In the genomic region with DNA sequence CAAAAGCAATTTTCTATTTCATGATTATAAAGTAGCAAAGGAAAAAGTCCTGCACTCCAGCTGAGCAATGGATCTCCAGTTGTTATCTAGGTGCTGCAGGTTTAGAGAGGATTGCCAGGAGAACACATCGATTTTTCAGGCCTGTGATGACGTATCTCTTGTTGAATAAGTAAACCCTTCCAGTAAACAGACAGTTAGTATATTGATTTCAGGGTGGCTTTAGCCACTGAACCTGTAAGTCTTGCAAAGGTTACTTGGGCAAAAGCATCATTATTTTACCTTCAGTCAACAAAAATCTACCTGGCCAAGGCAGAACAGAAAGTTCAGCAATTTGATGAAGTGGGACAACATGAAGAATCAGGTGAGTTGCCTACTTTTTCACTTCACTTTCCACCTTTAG, we compare ENCODE assay signal across 14 cellular contexts. TPM values are rescaled to one million over a fixed set of nuclear protein-coding genes. Genes with fewer than 3 reads are reported as not detected.
DNase-seq lines count a peak whose midpoint lies in the region; ATAC-seq and TF ChIP-seq lines count a peak whose summit lies in the region.
"Had no signal": no experiment of that assay in that cellular context is flagged by ENCODE, and none has a peak within 500 bp of the region (broad histone marks: within the 10 kb centered on the region; RNA-seq: fewer than 3 reads in every experiment).

No MANE protein-coding gene starts in this region.

- DNase-seq in GM23248 (no peak), ascending aorta (ENCODE audit: low spot score in 2 of 2) (no peak), smooth muscle cell (lab: John Stamatoyannopoulos, UW; ENCODE audit: unreplicated experiment) (no peak), upper lobe of right lung (no peak), NCI-H2196 treated with DMSO at 0.1 percent for 48 hours (lab: John Stamatoyannopoulos, UW; ENCODE audit: unreplicated experiment) (no peak), substantia nigra (lab: John Stamatoyannopoulos, UW) (no peak)
- DNase-seq in stimulated activated naive CD4-positive, alpha-beta T cell treated with Interleukin-2 at 50 U/mL for 16 hours (lab: John Stamatoyannopoulos, UW) = no peak
- DNase-seq: DMS53, HCEC 1CT, NCI-H1092, NCI-H1694, SHP77 had no signal

- H2AFZ ChIP-seq in GM23248 (no peak overlapping the region), smooth muscle cell (ENCODE audit: low read depth) (no peak overlapping the region)

- H3K27me3 ChIP-seq in GM23248 (replicated peaks; ENCODE audit: insufficient read depth) (no peaks in the 10 kb centered on the region), ascending aorta (no peaks in the 10 kb centered on the region), liver (ENCODE audit: control insufficient read depth in 4 of 4, insufficient read depth in 4 of 4, low read length in 3 of 4) (no peaks in the 10 kb centered on the region), smooth muscle cell (ENCODE audit: low read depth) (no peaks in the 10 kb centered on the region), upper lobe of right lung (no peaks in the 10 kb centered on the region)

- H3F3A ChIP-seq in GM23248 (ENCODE audit: insufficient read depth) = peaks cover 65% of the 10 kb centered on the region
- peaks cover 6% of the 10 kb centered on the region for H3F3A ChIP-seq in smooth muscle cell (ENCODE audit: low read depth)

- WGBS in GM23248 (ENCODE audit: low coverage in 1 of 2, low lambda C conversion rate in 2 of 2, missing lambda C conversion rate in 2 of 2), 2 experiments = 95 to 97% methylated on average over 2 of the region's 2 CpGs
- 28% methylated on average over 2 of the region's 2 CpGs for WGBS in liver
- 97% methylated on average over 2 of the region's 2 CpGs for WGBS in smooth muscle cell (ENCODE audit: low lambda C conversion rate)

- ATAC-seq in upper lobe of right lung = no peak

- H3K27ac ChIP-seq in GM23248 = peak overlapping the region; percentile 72
- H3K27ac ChIP-seq in ascending aorta = peak overlapping the region; percentile 10 to 49
- peak overlapping the region; percentile 79 to 80 for H3K27ac ChIP-seq in liver (ENCODE audit: low read depth in 1 of 2, low read length in 2 of 2)
- H3K27ac ChIP-seq in smooth muscle cell (ENCODE audit: low read depth) = peak overlapping the region; percentile 63
- H3K27ac ChIP-seq in upper lobe of right lung = no peak overlapping the region
- no peak overlapping the region for H3K27ac ChIP-seq in substantia nigra (ENCODE audit: low read depth, low read length, poor library complexity, severe bottlenecking)
- H3K27ac ChIP-seq: C4-2B had no signal

- H3K36me3 ChIP-seq in GM23248 (ENCODE audit: low read depth) (no peaks in the 10 kb centered on the region), ascending aorta (no peaks in the 10 kb centered on the region), liver (ENCODE audit: control insufficient read depth in 4 of 4, insufficient read depth in 3 of 4, low read depth in 1 of 4, low read length in 3 of 4) (no peaks in the 10 kb centered on the region), smooth muscle cell (ENCODE audit: low read depth) (no peaks in the 10 kb centered on the region), upper lobe of right lung (no peaks in the 10 kb centered on the region)

- TF ChIP-seq CTCF in ascending aorta (IDR thresholded peaks at IDR 0.05) (no peak), liver (IDR thresholded peaks at IDR 0.05; ENCODE audit: low read depth, low read length, missing input control) (no peak), smooth muscle cell (IDR thresholded peaks at IDR 0.05; ENCODE audit: borderline replicate concordance, insufficient read depth, poor library complexity, severe bottlenecking) (no peak), upper lobe of right lung (IDR thresholded peaks at IDR 0.05) (no peak)

- TF ChIP-seq RAD21 in liver (IDR thresholded peaks at IDR 0.05) = peak; percentile 63 to 64

- H3K9ac ChIP-seq in GM23248 (no peak overlapping the region), liver (ENCODE audit: low read depth in 1 of 2, low read length in 2 of 2) (peak overlapping the region in 1 of 2 donors; percentile 42), smooth muscle cell (ENCODE audit: low read depth) (no peak overlapping the region)

- H3K4me2 ChIP-seq in GM23248 (ENCODE audit: unreplicated experiment) = peak overlapping the region; percentile 50
- H3K4me2 ChIP-seq in smooth muscle cell = no peak overlapping the region

- H3K4me3 ChIP-seq in GM23248 (no peak overlapping the region), ascending aorta (no peak overlapping the region), liver (ENCODE audit: low read depth in 1 of 3, low read length in 3 of 3) (peak overlapping the region in 1 of 3 donors; percentile 19), smooth muscle cell (no peak overlapping the region), upper lobe of right lung (no peak overlapping the region)

- peaks cover 97% of the 10 kb centered on the region for H3K79me2 ChIP-seq in GM23248 (ENCODE audit: insufficient read depth)
- peaks cover 58% of the 10 kb centered on the region for H3K79me2 ChIP-seq in smooth muscle cell (ENCODE audit: low read depth)

- H3K4me1 ChIP-seq in GM23248 (ENCODE audit: insufficient read depth) (peaks cover 70% of the 10 kb centered on the region), ascending aorta (peaks cover 16 to 45% of the 10 kb centered on the region in 2 donors), liver (ENCODE audit: control insufficient read depth in 4 of 4, insufficient read depth in 4 of 4, low read length in 3 of 4) (peaks cover 10 to 60% (median 49%) of the 10 kb centered on the region in 4 donors), smooth muscle cell (ENCODE audit: low read depth) (no peaks in the 10 kb centered on the region), upper lobe of right lung (peaks cover 28% of the 10 kb centered on the region)

- no peaks in the 10 kb centered on the region for H3K9me2 ChIP-seq in GM23248 (ENCODE audit: insufficient read depth)

- intact Hi-C loops in ascending aorta (cut with DNase I) = no loop called here
- intact Hi-C loops in upper lobe of right lung (cut with DNase I) = no loop called here

- H4K20me1 ChIP-seq in GM23248 (ENCODE audit: insufficient read depth) = no peaks in the 10 kb centered on the region
- peaks cover 7% of the 10 kb centered on the region for H4K20me1 ChIP-seq in smooth muscle cell (ENCODE audit: low read depth)

- H3K9me3 ChIP-seq in GM23248 (ENCODE audit: low read depth) (no peaks in the 10 kb centered on the region), ascending aorta (no peaks in the 10 kb centered on the region), liver (ENCODE audit: control insufficient read depth in 4 of 4, low read length in 3 of 4) (no peaks in the 10 kb centered on the region), smooth muscle cell (replicated peaks; ENCODE audit: low read depth) (no peaks in the 10 kb centered on the region), upper lobe of right lung (no peaks in the 10 kb centered on the region)

- in situ Hi-C loops in GM23248 (cut with MboI) = no loop called here

TF ChIP-seq in liver, 16 proteins besides CTCF, POLR2A, EP300 and RAD21 (continues in another document):
- TF ChIP-seq FOXA1 (IDR thresholded peaks at IDR 0.05) = peak; percentile 95
- peak; percentile 88 to 93 for TF ChIP-seq JUND (IDR thresholded peaks at IDR 0.05)
- TF ChIP-seq HNF4G (IDR thresholded peaks at IDR 0.05) = peak; percentile 26
- TF ChIP-seq EGR1 (IDR thresholded peaks at IDR 0.05; ENCODE audit: low read depth in 2 of 2) = peak in 1 of 2 donors; percentile 58
- TF ChIP-seq, protein P1, sequence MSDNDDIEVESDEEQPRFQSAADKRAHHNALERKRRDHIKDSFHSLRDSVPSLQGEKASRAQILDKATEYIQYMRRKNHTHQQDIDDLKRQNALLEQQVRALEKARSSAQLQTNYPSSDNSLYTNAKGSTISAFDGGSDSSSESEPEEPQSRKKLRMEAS (IDR thresholded peaks at IDR 0.05) = peak; percentile 80
- peak; percentile 84 for TF ChIP-seq YY1 (IDR thresholded peaks at IDR 0.05)
- peak; percentile 91 to 97 for TF ChIP-seq RXRA (IDR thresholded peaks at IDR 0.05)
- peak; percentile 92 for TF ChIP-seq FOXA2 (IDR thresholded peaks at IDR 0.05)
- TF ChIP-seq HNF4A (conservative IDR thresholded peaks at IDR 0.05) = peak; percentile 80 to 82
- TF ChIP-seq GABPA (IDR thresholded peaks at IDR 0.05 in 1 of 2, conservative IDR thresholded peaks at IDR 0.05 in 1 of 2) = peak in 1 of 2 donors; percentile 54
- TF ChIP-seq, protein P2, sequence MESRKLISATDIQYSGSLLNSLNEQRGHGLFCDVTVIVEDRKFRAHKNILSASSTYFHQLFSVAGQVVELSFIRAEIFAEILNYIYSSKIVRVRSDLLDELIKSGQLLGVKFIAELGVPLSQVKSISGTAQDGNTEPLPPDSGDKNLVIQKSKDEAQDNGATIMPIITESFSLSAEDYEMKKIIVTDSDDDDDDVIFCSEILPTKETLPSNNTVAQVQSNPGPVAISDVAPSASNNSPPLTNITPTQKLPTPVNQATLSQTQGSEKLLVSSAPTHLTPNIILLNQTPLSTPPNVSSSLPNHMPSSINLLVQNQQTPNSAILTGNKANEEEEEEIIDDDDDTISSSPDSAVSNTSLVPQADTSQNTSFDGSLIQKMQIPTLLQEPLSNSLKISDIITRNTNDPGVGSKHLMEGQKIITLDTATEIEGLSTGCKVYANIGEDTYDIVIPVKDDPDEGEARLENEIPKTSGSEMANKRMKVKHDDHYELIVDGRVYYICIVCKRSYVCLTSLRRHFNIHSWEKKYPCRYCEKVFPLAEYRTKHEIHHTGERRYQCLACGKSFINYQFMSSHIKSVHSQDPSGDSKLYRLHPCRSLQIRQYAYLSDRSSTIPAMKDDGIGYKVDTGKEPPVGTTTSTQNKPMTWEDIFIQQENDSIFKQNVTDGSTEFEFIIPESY (IDR thresholded peaks at IDR 0.05) = peak; percentile 86
- peak; percentile 22 for TF ChIP-seq TAF1 (conservative IDR thresholded peaks at IDR 0.05)

RNA-seq across cellular contexts. Expression of a gene that starts 12.3 kb away (rescaled TPM):
- total RNA-seq in GM23248 (2014; rRNA removed; shearing (Covaris generic)) = 53.5 and 55.0 TPM in 2 replicates
- 48.7 and 50.9 TPM in 2 replicates for polyA plus RNA-seq in GM23248 (2016; fragmentation: Nextera tagmentation; extraction: Ambion mirVana)
- 33.8 TPM for total RNA-seq in ascending aorta
- 10 to 100 TPM; 31.8 to 37.0 TPM for total RNA-seq in liver
- polyA plus RNA-seq in liver = 10 to 100 TPM; 22.6 to 23.6 TPM
- total RNA-seq in smooth muscle cell = 21.6 and 31.1 TPM in 2 replicates
- 9.0 and 20.5 TPM in 2 replicates for polyA plus RNA-seq in smooth muscle cell
- total RNA-seq in upper lobe of right lung = 78.3 TPM

Comparison
In these comparisons a context has a peak if more than half of its experiments do, and no peak if none do; other contexts are left out.
1. H3K27ac ChIP-seq: peak in GM23248 (single experiment), ascending aorta (2 of 2), liver (2 of 2) and smooth muscle cell (single experiment); none in upper lobe of right lung (single experiment) and substantia nigra (single experiment).